Comparison of ENCODE assay signal across 8 cellular contexts in the genomic region with DNA sequence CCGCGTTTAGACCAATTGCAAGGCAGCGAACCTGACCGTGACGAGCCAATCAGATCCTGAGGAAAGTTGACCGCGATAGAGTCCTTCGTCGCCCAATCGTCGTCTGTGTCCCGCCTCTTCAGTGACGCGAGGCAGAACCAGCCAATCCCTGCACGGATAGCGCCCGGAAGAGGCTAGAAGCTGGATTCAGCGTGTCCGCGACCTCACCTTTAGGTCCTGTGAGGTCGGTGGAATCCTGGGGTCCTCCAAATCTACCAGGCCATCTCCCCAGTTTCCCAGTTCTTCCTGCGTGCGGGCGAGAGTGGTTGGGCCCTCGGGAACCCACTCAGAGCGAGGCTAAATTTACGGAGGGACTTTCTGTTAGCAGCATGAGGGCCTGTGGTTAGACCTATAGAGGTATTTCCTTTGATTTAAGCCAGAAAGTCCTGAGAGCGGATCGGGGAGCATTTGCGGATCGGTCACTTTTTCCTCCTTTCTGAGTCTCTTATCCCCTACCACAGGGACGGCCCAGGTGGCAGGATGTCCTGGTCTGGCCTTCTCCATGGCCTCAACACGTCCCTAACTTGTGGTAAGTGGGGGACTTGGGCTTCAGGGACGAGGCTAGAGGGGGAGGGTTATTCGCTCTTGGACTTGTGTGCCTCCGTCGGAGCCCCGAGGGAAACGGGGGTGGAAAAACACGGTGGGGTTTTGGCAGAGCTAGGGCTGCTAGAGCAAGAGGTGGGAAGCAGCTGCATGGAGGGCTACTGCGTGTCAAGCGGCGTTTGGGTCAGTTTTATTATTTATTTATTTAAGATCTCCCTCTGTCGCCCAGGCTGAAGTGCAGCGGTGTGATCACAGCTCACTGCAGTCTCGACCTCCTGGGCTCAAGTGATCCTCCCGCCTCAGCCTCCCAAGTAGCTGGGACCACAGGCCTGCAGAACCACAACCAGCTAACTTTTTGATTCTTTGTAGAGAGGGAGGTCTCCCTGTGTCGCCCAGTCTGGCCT. TPM values are rescaled to one million over a fixed set of nuclear protein-coding genes. Genes with fewer than 3 reads are reported as not detected.
A peak's percentile ranks its signal among the peaks of the same experiment; 100 is the strongest.
DNase-seq lines count a peak whose midpoint lies in the region; ATAC-seq and TF ChIP-seq lines count a peak whose summit lies in the region.

A gene (plus strand): TSS at position 169 of the 986 bp plus-strand sequence. CDS start 351 bp downstream, at position 520.

- H3K27ac Mint-ChIP-seq in T-helper 2 cell treated with Interferon-gamma antibody and Interleukin-4, amounts not matched to agents 5 μg/mL and 100 μg/mL, for 36 hours: peak within 1 kb of the TSS; percentile 99

- peak within 1 kb of the TSS; percentile 88 for H3K4me2 ChIP-seq in skeletal muscle satellite cell (ENCODE audit: low read length)

- peak; percentile 88 for ATAC-seq in HG02938 (IDR thresholded peaks at IDR 0.05; ENCODE audit: unreplicated experiment)

- intact Hi-C loops in breast epithelium (cut with DNase I; ENCODE audit: low total_unique reads): no loop called here

- H3K4me3 Mint-ChIP-seq in T-helper 2 cell treated with Interferon-gamma antibody and Interleukin-4, amounts not matched to agents 5 μg/mL and 100 μg/mL, for 36 hours: peak within 1 kb of the TSS; percentile 88

- H3K27me3 ChIP-seq in breast epithelium: no peaks in the 10 kb centered on the region
- no peaks in the 10 kb centered on the region for H3K27me3 ChIP-seq in iPS-15b (ENCODE audit: control insufficient read depth, insufficient read depth, low read length)
- H3K27me3 ChIP-seq in skeletal muscle satellite cell (ENCODE audit: control insufficient read depth, insufficient read depth, low read length): no peaks in the 10 kb centered on the region

- H3K27ac ChIP-seq in breast epithelium: peak within 1 kb of the TSS; percentile 79 to 86

- peak; percentile 97 for DNase-seq in activated gamma-delta T cell treated with Interleukin-2 at 50 U/mL for 16 hours
- DNase-seq in activated gamma-delta T cell (lab: John Stamatoyannopoulos, UW): no peak
- peak; percentile 99 for DNase-seq in NCI-H1930 (lab: John Stamatoyannopoulos, UW)
- DNase-seq in T-helper 2 cell treated with Interferon-gamma antibody and Interleukin-4, amounts not matched to agents 5 μg/mL and 100 μg/mL, for 36 hours (ENCODE audit: low spot score): peak; percentile 98
- peak; percentile 98 for DNase-seq in breast epithelium (ENCODE audit: low spot score in 2 of 2)

- peaks cover 40% of the 10 kb centered on the region for H3K36me3 Mint-ChIP-seq in T-helper 2 cell treated with Interferon-gamma antibody and Interleukin-4, amounts not matched to agents 5 μg/mL and 100 μg/mL, for 36 hours (ENCODE audit: low read depth)

- H3K4me3 ChIP-seq in breast epithelium (peak within 1 kb of the TSS; percentile 64 to 81 (median 75)), iPS-15b (ENCODE audit: low read depth, low read length) (peak within 1 kb of the TSS; percentile 92), skeletal muscle satellite cell (ENCODE audit: low read length) (peak within 1 kb of the TSS; percentile 87)

- H3K36me3 ChIP-seq in breast epithelium: no peaks in the 10 kb centered on the region
- peaks cover 33% of the 10 kb centered on the region for H3K36me3 ChIP-seq in iPS-15b (ENCODE audit: control insufficient read depth, insufficient read depth, low read length)
- H3K36me3 ChIP-seq in skeletal muscle satellite cell (ENCODE audit: insufficient read depth, low read length): peaks cover 19% of the 10 kb centered on the region

- TF ChIP-seq POLR2A in breast epithelium (IDR thresholded peaks at IDR 0.05): peak; percentile 52

- H3K4me1 ChIP-seq in breast epithelium (peaks cover 0 to 8% of the 10 kb centered on the region in 2 donors), iPS-15b (ENCODE audit: control insufficient read depth, insufficient read depth, low read length) (no peaks in the 10 kb centered on the region), skeletal muscle satellite cell (ENCODE audit: control insufficient read depth, insufficient read depth, low read length) (peaks cover 13% of the 10 kb centered on the region)

- H3K27me3 Mint-ChIP-seq in T-helper 2 cell treated with Interferon-gamma antibody and Interleukin-4, amounts not matched to agents 5 μg/mL and 100 μg/mL, for 36 hours (ENCODE audit: low read depth): no peaks in the 10 kb centered on the region

- H3K9me3 ChIP-seq in breast epithelium (no peaks in the 10 kb centered on the region), iPS-15b (ENCODE audit: control insufficient read depth, insufficient read depth, low read length) (peaks cover 3% of the 10 kb centered on the region), skeletal muscle satellite cell (replicated peaks; ENCODE audit: low read length) (no peaks in the 10 kb centered on the region)

- peaks cover 19% of the 10 kb centered on the region for H3K4me1 Mint-ChIP-seq in T-helper 2 cell treated with Interferon-gamma antibody and Interleukin-4, amounts not matched to agents 5 μg/mL and 100 μg/mL, for 36 hours (ENCODE audit: low read depth)

- no peaks in the 10 kb centered on the region for H3K9me3 Mint-ChIP-seq in T-helper 2 cell treated with Interferon-gamma antibody and Interleukin-4, amounts not matched to agents 5 μg/mL and 100 μg/mL, for 36 hours

- TF ChIP-seq CTCF in breast epithelium (IDR thresholded peaks at IDR 0.05): no peak

- peak within 1 kb of the TSS; percentile 98 for H3K9ac ChIP-seq in iPS-15b (ENCODE audit: low read depth, low read length)
- H3K9ac ChIP-seq in skeletal muscle satellite cell (ENCODE audit: low read depth, low read length): peak within 1 kb of the TSS; percentile 89

RNA-seq across cellular contexts. Expression of the gene that starts here (rescaled TPM):
- 10 to 100 TPM; 27.5 to 41.0 (median 29.3) TPM for total RNA-seq in breast epithelium
- 60.1 and 66.6 TPM in 2 replicates for total RNA-seq in skeletal muscle satellite cell (2012; rRNA removed)
